Comparison of ENCODE assay signal across 8 cellular contexts in the genomic region with DNA sequence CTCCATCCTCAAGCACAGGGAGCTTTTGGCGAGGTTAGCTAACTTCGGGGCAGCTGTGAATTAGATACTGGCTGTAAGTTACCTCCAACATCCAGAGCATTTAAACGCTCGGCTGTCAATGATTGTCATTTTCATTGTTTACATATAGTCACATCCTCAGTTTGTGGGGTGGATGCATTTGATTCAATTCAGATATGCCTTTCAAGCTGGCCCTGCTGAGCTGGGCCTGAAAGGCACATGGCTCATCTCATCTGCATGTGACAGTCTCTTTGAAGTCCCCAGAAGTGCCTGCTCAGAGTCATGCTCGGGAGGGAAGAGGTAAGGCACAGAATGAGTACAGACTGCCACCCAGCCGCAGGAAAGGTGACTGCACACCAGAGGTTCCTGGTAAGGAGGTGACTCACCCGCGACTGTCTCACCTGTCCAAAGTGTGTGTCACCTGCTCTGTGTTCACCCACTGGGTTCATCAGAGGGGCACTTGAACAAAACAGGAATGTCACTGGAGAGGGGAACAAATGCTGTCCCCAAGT.
DNase-seq lines count a peak whose midpoint lies in the region; ATAC-seq, FAIRE-seq and TF ChIP-seq lines count a peak whose summit lies in the region.
"Not testable (repeated sequence)": the region's sequence is repeated elsewhere in the genome, so short reads cannot be mapped to it uniquely, and the experiment has no call there.

No MANE protein-coding gene starts in this region.

- H3K9me3 Mint-ChIP-seq in activated T-cell treated with anti-CD3 and anti-CD28 coated beads, Interleukin-2, amount 50 U/mL, for 72 hours; stimulated activated naive CD8-positive, alpha-beta T cell treated with anti-CD3 and anti-CD28 coated beads, Interleukin-15, Interleukin-2, amounts not matched to agents 100 ng/mL and 50 ng/mL, for 24 hours: not testable (repeated sequence)

- H3K4me3 Mint-ChIP-seq in activated T-cell treated with anti-CD3 and anti-CD28 coated beads, Interleukin-2, amount 50 U/mL, for 72 hours = peak overlapping the region in 1 of 2 donors; percentile 49
- H3K4me3 Mint-ChIP-seq in stimulated activated naive CD8-positive, alpha-beta T cell treated with anti-CD3 and anti-CD28 coated beads, Interleukin-15, Interleukin-2, amounts not matched to agents 100 ng/mL and 50 ng/mL, for 24 hours = not testable (repeated sequence)

- peak overlapping the region; percentile 46 for H3K27ac Mint-ChIP-seq in activated T-cell treated with anti-CD3 and anti-CD28 coated beads, Interleukin-2, amount 50 U/mL, for 72 hours
- H3K27ac Mint-ChIP-seq in stimulated activated naive CD8-positive, alpha-beta T cell treated with anti-CD3 and anti-CD28 coated beads, Interleukin-15, Interleukin-2, amounts not matched to agents 100 ng/mL and 50 ng/mL, for 24 hours = peak overlapping the region; percentile 80

- H3K4me3 ChIP-seq in pancreas = not testable (repeated sequence)

- H3K4me1 ChIP-seq in pancreas = not testable (repeated sequence)

- not testable (repeated sequence) for H3K36me3 ChIP-seq in pancreas

- not testable (repeated sequence) for H3K27ac ChIP-seq in epithelial cell of prostate, pancreas

- peak; percentile 30 to 75 (median 57) for DNase-seq in T-helper 2 cell
- peak; percentile 77 to 88 for DNase-seq in activated T-cell treated with anti-CD3 and anti-CD28 coated beads, Interleukin-2, amount 50 U/mL, for 72 hours
- peak; percentile 64 for DNase-seq in epithelial cell of prostate (ENCODE audit: low read depth, low spot score)
- DNase-seq in pancreas = peak in 5 of 6 donors; percentile 32 to 63 (median 57)

- not testable (repeated sequence) for H3K27me3 ChIP-seq in pancreas

- H3K36me3 Mint-ChIP-seq in activated T-cell treated with anti-CD3 and anti-CD28 coated beads, Interleukin-2, amount 50 U/mL, for 72 hours (ENCODE audit: insufficient read depth in 2 of 2) = not testable (repeated sequence)
- peaks cover 16% of the 10 kb centered on the region for H3K36me3 Mint-ChIP-seq in stimulated activated naive CD8-positive, alpha-beta T cell treated with anti-CD3 and anti-CD28 coated beads, Interleukin-15, Interleukin-2, amounts not matched to agents 100 ng/mL and 50 ng/mL, for 24 hours (ENCODE audit: low read depth)

- not testable (repeated sequence) for TF ChIP-seq CTCF in pancreas (IDR thresholded peaks at IDR 0.05)

- not testable (repeated sequence) for H3K27me3 Mint-ChIP-seq in activated T-cell treated with anti-CD3 and anti-CD28 coated beads, Interleukin-2, amount 50 U/mL, for 72 hours (ENCODE audit: low read depth); stimulated activated naive CD8-positive, alpha-beta T cell treated with anti-CD3 and anti-CD28 coated beads, Interleukin-15, Interleukin-2, amounts not matched to agents 100 ng/mL and 50 ng/mL, for 24 hours

- H3K9me3 ChIP-seq in pancreas = not testable (repeated sequence)

- 55 to 59% methylated on average over 7 of the region's 8 CpGs for WGBS in pancreas, 2 donors

- FAIRE-seq in pancreas (lab: Jason Lieb, UNC) = not testable (repeated sequence)

- peaks cover 38% of the 10 kb centered on the region for H3K4me1 Mint-ChIP-seq in activated T-cell treated with anti-CD3 and anti-CD28 coated beads, Interleukin-2, amount 50 U/mL, for 72 hours (ENCODE audit: low read depth)
- peaks cover 59% of the 10 kb centered on the region for H3K4me1 Mint-ChIP-seq in stimulated activated naive CD8-positive, alpha-beta T cell treated with anti-CD3 and anti-CD28 coated beads, Interleukin-15, Interleukin-2, amounts not matched to agents 100 ng/mL and 50 ng/mL, for 24 hours (ENCODE audit: low read depth)

- ATAC-seq in GM18511 (IDR thresholded peaks at IDR 0.05; ENCODE audit: unreplicated experiment) = peak; percentile 53
- ATAC-seq in GM21737 (IDR thresholded peaks at IDR 0.05; ENCODE audit: unreplicated experiment) = peak; percentile 46
- peak; percentile 65 for ATAC-seq in HG03354 (IDR thresholded peaks at IDR 0.05; ENCODE audit: poor library complexity, severe bottlenecking, unreplicated experiment)
- ATAC-seq in activated T-cell treated with anti-CD3 and anti-CD28 coated beads, Interleukin-2, amount 50 U/mL, for 72 hours (replicated peaks in 1 of 2) = peak; percentile 82 to 85
- ATAC-seq in pancreas = peak; percentile 95 to 98 (median 96)

- intact Hi-C loops in pancreas (cut with DNase I) = not testable (repeated sequence)

Comparison
In these comparisons a context has a peak if more than half of its experiments do, and no peak if none do; other contexts are left out.
1. ATAC-seq: peak in every context shown above with its lines; median percentile 96 in pancreas; 84 in activated T-cell treated with anti-CD3 and anti-CD28 coated beads, Interleukin-2, amount 50 U/mL, for 72 hours; 65 in HG03354; 53 in GM18511; 46 in GM21737.